ENCODE assay signal across 24 cellular contexts in genomic region chr20:63484236-63484635, GRCh38. TPM values are rescaled to one million over a fixed set of nuclear protein-coding genes. Genes with fewer than 3 reads are reported as not detected.
"Had no signal": no experiment of that assay in that cellular context is flagged by ENCODE, and none has a peak within 500 bp of the region (broad histone marks: within the 10 kb centered on the region; RNA-seq: fewer than 3 reads in every experiment).

No MANE protein-coding gene starts in this region.

- H3K36me3 ChIP-seq: right lobe of liver, tibial nerve, upper lobe of right lung, vagina had no signal

- H3K27me3 ChIP-seq: right lobe of liver, testis had no signal

- H3K9me3 ChIP-seq: gastrocnemius medialis, right lobe of liver, testis, upper lobe of right lung, vagina had no signal

- DNase-seq: effector memory CD8-positive, alpha-beta T cell; left cardiac atrium; mesendoderm; naive thymus-derived CD4-positive, alpha-beta T cell; nephron progenitor cell; right lobe of liver; stimulated activated CD4-positive, alpha-beta T cell treated with anti-CD3 and anti-CD28 coated beads, Interleukin-4, amount 100 ng/mL, for 1 hour; stimulated activated naive B cell treated with anti-CD40 and anti-IgM and Interleukin-4, amounts not matched to agents 10 μg/mL and 1 μg/mL and 100 μg/mL, for 72 hours; stimulated activated naive CD8-positive, alpha-beta T cell treated with anti-CD3 and anti-CD28 coated beads, Interleukin-15, amount 100 ng/mL, for 72 hours; testis; upper lobe of right lung had no signal

- FAIRE-seq: colon, keratinocyte had no signal

- H3K4me1 ChIP-seq: right lobe of liver, testis, upper lobe of right lung, vagina had no signal

- H3K27ac ChIP-seq: epithelial cell of prostate, esophagus muscularis mucosa, right lobe of liver, testis, tibial nerve, upper lobe of right lung, vagina had no signal

- H3K4me3 ChIP-seq: esophagus muscularis mucosa, gastrocnemius medialis, right lobe of liver, testis, tibial nerve, upper lobe of right lung, vagina had no signal

RNA-seq across cellular contexts. Expression of gene KCNQ2, which starts 11.8 kb away (rescaled TPM):
- total RNA-seq: fibroblast of villous mesenchyme, gastrocnemius medialis, liver, lung microvascular endothelial cell, osteocyte, posterior vena cava, right lobe of liver, subcutaneous adipose tissue, tibial nerve, upper lobe of right lung had no signal
- polyA plus RNA-seq: keratinocyte; liver; naive thymus-derived CD4-positive, alpha-beta T cell had no signal

RNA-seq across cellular contexts. Expression of gene EEF1A2, which starts 14.6 kb away (rescaled TPM):
- total RNA-seq: subcutaneous adipose tissue, tibial nerve had no signal

RNA-seq across cellular contexts. Expression of gene PTK6, which starts 52.9 kb away (rescaled TPM):
- total RNA-seq: lung microvascular endothelial cell had no signal
